ENCODE assay signal across 8 cellular contexts in the genomic region with DNA sequence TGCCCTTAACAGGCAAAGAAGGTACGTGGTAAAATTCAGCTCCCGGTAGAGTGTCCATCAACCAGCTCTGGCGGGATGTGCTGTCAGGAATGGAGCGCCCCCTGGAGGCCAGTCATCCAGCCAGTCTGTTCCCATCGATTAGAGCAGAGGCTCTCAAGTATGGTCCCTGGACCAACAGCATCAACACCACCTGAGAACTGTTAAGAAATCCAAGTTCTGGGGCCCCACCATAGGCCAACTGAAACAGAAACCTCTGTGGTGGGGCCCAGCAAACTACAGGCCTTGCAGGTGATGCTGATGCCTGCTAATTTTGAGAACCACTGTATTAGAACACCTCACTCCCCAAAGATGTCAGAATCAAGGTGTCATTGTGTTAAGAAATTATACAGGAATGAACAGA.
DNase-seq lines count a peak whose midpoint lies in the region; ATAC-seq, FAIRE-seq and TF ChIP-seq lines count a peak whose summit lies in the region.

No MANE protein-coding gene starts in this region.

- no peaks in the 10 kb centered on the region for H3K9me3 ChIP-seq in suprapubic skin

- no peaks in the 10 kb centered on the region for H3K27me3 ChIP-seq in suprapubic skin

- H3K4me1 Mint-ChIP-seq in osteocyte (ENCODE audit: unreplicated experiment), result no peaks in the 10 kb centered on the region

- H3K27ac ChIP-seq in suprapubic skin, result no peak overlapping the region

- no peak for FAIRE-seq in HTR-8/SVneo (lab: Jason Lieb, UNC)

- H3K36me3 Mint-ChIP-seq in osteocyte (ENCODE audit: unreplicated experiment), result peaks cover 17% of the 10 kb centered on the region

- 58% methylated on average over 5 of the region's 5 CpGs for WGBS in suprapubic skin

- peaks cover 7% of the 10 kb centered on the region for H3K36me3 ChIP-seq in suprapubic skin

- peak; percentile 90 for ATAC-seq in GM21381 (IDR thresholded peaks at IDR 0.05; ENCODE audit: unreplicated experiment)

- H3K4me3 Mint-ChIP-seq in osteocyte (ENCODE audit: unreplicated experiment), result no peak overlapping the region

- no peak for TF ChIP-seq EP300 in suprapubic skin (IDR thresholded peaks at IDR 0.05)

- H3K4me1 ChIP-seq in suprapubic skin, result no peaks in the 10 kb centered on the region

- peaks cover 10% of the 10 kb centered on the region for H3K9me3 Mint-ChIP-seq in osteocyte (ENCODE audit: unreplicated experiment)

- TF ChIP-seq CTCF in epithelial cell of esophagus (IDR thresholded peaks at IDR 0.05; ENCODE audit: insufficient read depth, low read depth, low read length, missing control alignments), result peak; percentile 67
- peak; percentile 50 for TF ChIP-seq CTCF in osteocyte (IDR thresholded peaks at IDR 0.05)
- peak in 1 of 2 donors; percentile 6 for TF ChIP-seq CTCF in suprapubic skin (IDR thresholded peaks at IDR 0.05)

- H3K4me3 ChIP-seq in epithelial cell of esophagus (ENCODE audit: low read length), result no peak overlapping the region
- no peak overlapping the region for H3K4me3 ChIP-seq in suprapubic skin

- TF ChIP-seq POLR2A in suprapubic skin (IDR thresholded peaks at IDR 0.05), result no peak

- no peak overlapping the region for H3K27ac Mint-ChIP-seq in osteocyte (ENCODE audit: unreplicated experiment)

- DNase-seq in ELF-1 (ENCODE audit: low read depth, low spot score), result peak; percentile 82
- peak; percentile 14 for DNase-seq in HTR-8/SVneo (ENCODE audit: insufficient read length, low spot score)
- peak; percentile 21 to 33 for DNase-seq in activated CD4-positive, alpha-beta T cell treated with anti-CD3 and anti-CD28 coated beads for 24 hours (ENCODE audit: low read depth in 2 of 2)
- peak; percentile 64 for DNase-seq in epithelial cell of esophagus (ENCODE audit: low read depth)
- DNase-seq in osteocyte (ENCODE audit: extremely low spot score, unreplicated experiment), result no peak
- DNase-seq in suprapubic skin (ENCODE audit: low spot score in 2 of 2), result no peak
- DNase-seq in AG20443 (ENCODE audit: low spot score), result no peak

- peaks cover 2% of the 10 kb centered on the region for H3K27me3 Mint-ChIP-seq in osteocyte (ENCODE audit: unreplicated experiment)

Comparison
In these comparisons a context has a peak if more than half of its experiments do, and no peak if none do; other contexts are left out.
1. DNase-seq: peak in ELF-1 (single experiment), HTR-8/SVneo (single experiment), activated CD4-positive, alpha-beta T cell treated with anti-CD3 and anti-CD28 coated beads for 24 hours (2 of 2) and epithelial cell of esophagus (single experiment); none in osteocyte (single experiment), suprapubic skin (0 of 2) and AG20443 (single experiment).